ENCODE assay signal across 8 cellular contexts in the genomic region with DNA sequence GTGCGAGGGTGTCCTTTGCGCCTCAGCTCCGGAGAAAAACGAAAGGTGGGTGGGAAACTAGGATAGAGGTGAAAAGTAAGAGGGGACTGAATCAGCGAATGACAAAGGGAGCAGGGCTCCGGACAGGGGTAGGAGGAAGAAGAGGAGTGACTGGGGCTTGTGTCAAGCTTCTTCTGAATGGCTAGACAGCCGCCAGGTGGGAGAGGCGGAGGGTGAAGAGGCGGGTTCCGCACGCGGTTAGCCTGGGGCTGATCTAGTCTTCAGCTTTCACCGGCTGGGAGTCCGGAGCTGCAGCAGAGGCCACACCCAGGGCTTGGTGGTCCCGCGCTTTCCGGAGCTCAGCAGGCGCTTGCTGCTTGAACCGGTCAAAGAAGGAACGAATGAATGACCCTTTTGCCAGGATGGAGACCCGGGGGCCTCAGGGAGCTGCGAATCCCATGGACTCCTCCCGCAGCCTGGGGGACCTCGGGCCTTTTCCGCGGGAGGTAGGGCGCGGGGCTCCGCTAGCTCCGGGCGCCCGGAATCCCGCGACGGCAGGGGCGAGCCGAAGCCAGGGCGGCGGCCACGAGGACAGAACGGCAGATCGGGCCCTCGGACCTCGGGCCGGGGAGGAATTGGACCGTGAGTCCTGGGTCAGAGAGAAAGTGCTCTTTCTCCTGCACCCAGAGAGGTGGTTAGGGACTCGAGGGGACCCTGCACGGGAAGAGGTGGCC. TPM values are rescaled to one million over a fixed set of nuclear protein-coding genes. Genes with fewer than 3 reads are reported as not detected.
DNase-seq lines count a peak whose midpoint lies in the region; ATAC-seq and TF ChIP-seq lines count a peak whose summit lies in the region.

Gene C6orf141, plus strand, starts transcription at position 256 of the 713 bp plus-strand sequence. Its CDS starts 125 bp downstream, at position 381.

- TF ChIP-seq CTCF in upper lobe of right lung (IDR thresholded peaks at IDR 0.05), result no peak

- H3K36me3 ChIP-seq in mucosa of rectum (ENCODE audit: control insufficient read depth in 2 of 2, insufficient read depth in 2 of 2, low read length in 2 of 2) (no peaks in the 10 kb centered on the region), upper lobe of right lung (no peaks in the 10 kb centered on the region)

- H3K9me3 Mint-ChIP-seq in T-cell, result no peaks in the 10 kb centered on the region

- POLR2A ChIA-PET in T-cell (lab: Charles Lee), result no interaction called here

- H3K36me3 Mint-ChIP-seq in T-cell, result no peaks in the 10 kb centered on the region

- H3K4me1 ChIP-seq in mucosa of rectum (ENCODE audit: control insufficient read depth in 2 of 2, insufficient read depth in 2 of 2, low read length in 2 of 2) (peaks cover 8 to 14% of the 10 kb centered on the region in 2 donors), upper lobe of right lung (peaks cover 13% of the 10 kb centered on the region)

- ATAC-seq in GM19468 (IDR thresholded peaks at IDR 0.05; ENCODE audit: extremely low read depth, unreplicated experiment) (peak; percentile 28), HG03457 (IDR thresholded peaks at IDR 0.05; ENCODE audit: unreplicated experiment) (peak; percentile 52), T-cell (replicated peaks in 1 of 4) (peak in 3 of 4 experiments; percentile 29 to 52 (median 43)), upper lobe of right lung (peak; percentile 76)

- H3K4me3 Mint-ChIP-seq in T-cell, result peak within 1 kb of the TSS; percentile 66 to 82 (median 77)

- DNase-seq in DMS153 (lab: John Stamatoyannopoulos, UW), result peak; percentile 82
- peak in 1 of 34 experiments; percentile 1 for DNase-seq in T-cell
- peak; percentile 84 for DNase-seq in ecto neural progenitor cell (ENCODE audit: low spot score)
- DNase-seq in upper lobe of right lung, result peak; percentile 66
- DNase-seq in NCI-H187 (lab: John Stamatoyannopoulos, UW), result no peak

- intact Hi-C loops in upper lobe of right lung (cut with DNase I), result no loop called here

- H3K27me3 ChIP-seq in mucosa of rectum (ENCODE audit: control insufficient read depth in 2 of 2, insufficient read depth in 2 of 2, low read length in 2 of 2), result peaks cover 2 to 3% of the 10 kb centered on the region in 2 donors
- peaks cover 21% of the 10 kb centered on the region for H3K27me3 ChIP-seq in upper lobe of right lung

- peaks cover 24 to 42% of the 10 kb centered on the region in 2 donors for H3K27me3 Mint-ChIP-seq in T-cell

- H3K27ac ChIP-seq in mucosa of rectum (ENCODE audit: low read depth in 2 of 2, low read length in 2 of 2), result peak within 1 kb of the TSS; percentile 23 to 37
- no peak within 1 kb of the TSS for H3K27ac ChIP-seq in upper lobe of right lung

- no peaks in the 10 kb centered on the region for H3K9me3 ChIP-seq in mucosa of rectum (ENCODE audit: control insufficient read depth in 2 of 2, low read length in 2 of 2)
- no peaks in the 10 kb centered on the region for H3K9me3 ChIP-seq in upper lobe of right lung

- H3K4me1 Mint-ChIP-seq in T-cell, result peaks cover 17 to 19% (median 19%) of the 10 kb centered on the region in 3 donors

- CTCF ChIA-PET in T-cell (lab: Charles Lee), result interaction anchor here in 1 of 2 donors (0.6 kb wide), 1 partner anchor 58 kb away, joined by 4 read pairs; no protein-coding TSS in a partner anchor

- peak within 1 kb of the TSS in 1 of 2 donors; percentile 46 for H3K27ac Mint-ChIP-seq in T-cell

- H3K9ac ChIP-seq in mucosa of rectum (ENCODE audit: low read depth in 1 of 2, low read length in 2 of 2), result peak within 1 kb of the TSS; percentile 65 to 77

- H3K4me3 ChIP-seq in mucosa of rectum (ENCODE audit: low read length in 2 of 2), result peak within 1 kb of the TSS; percentile 76 to 87
- peak within 1 kb of the TSS; percentile 42 for H3K4me3 ChIP-seq in upper lobe of right lung

RNA-seq across cellular contexts. Expression of gene C6orf141, which starts in this region (rescaled TPM):
- total RNA-seq in T-cell (not detected), upper lobe of right lung (2.1 TPM)

Comparison
In these comparisons a context has a peak if more than half of its experiments do, and no peak if none do; other contexts are left out.
1. Peak in ATAC-seq in T-cell; RNA of the gene not detected or under 1 TPM.
2. DNase-seq: peak in DMS153 (single experiment), ecto neural progenitor cell (single experiment) and upper lobe of right lung (single experiment); none in NCI-H187 (0 of 2).
3. Peak in every context shown above with its lines, with median percentiles within 50 percentile points of each other: ATAC-seq.